26 cellular contexts compared by ENCODE assay signal in genomic region chr15:80727596-80727995, GRCh38. TPM values are rescaled to one million over a fixed set of nuclear protein-coding genes. Genes with fewer than 3 reads are reported as not detected.
DNase-seq lines count a peak whose midpoint lies in the region; ATAC-seq and TF ChIP-seq lines count a peak whose summit lies in the region.
"Had no signal": no experiment of that assay in that cellular context is flagged by ENCODE, and none has a peak within 500 bp of the region (broad histone marks: within the 10 kb centered on the region; RNA-seq: fewer than 3 reads in every experiment).

No MANE protein-coding gene starts in this region.

- H3K27me3 ChIP-seq in mesenchymal stem cell (ENCODE audit: control insufficient read depth in 1 of 2, insufficient read depth in 1 of 2, low read length in 2 of 2) (no peaks in the 10 kb centered on the region), neural progenitor cell (no peaks in the 10 kb centered on the region)

- H3K4me2 ChIP-seq in mesenchymal stem cell (ENCODE audit: low read length, poor library complexity, severe bottlenecking), result no peak overlapping the region
- H3K4me2 ChIP-seq in neural progenitor cell, result no peak overlapping the region
- H3K4me2 ChIP-seq: A549 had no signal

- H3K4me3 ChIP-seq in mesenchymal stem cell (ENCODE audit: insufficient read depth in 1 of 2, low read depth in 1 of 2, low read length in 2 of 2), result no peak overlapping the region
- H3K4me3 ChIP-seq in neural progenitor cell, result no peak overlapping the region
- H3K4me3 ChIP-seq: A549, GM23248, HAP-1 had no signal

- CTCF ChIA-PET in WTC11 (lab: Charles Lee), result no interaction called here

- H3K27me3 Mint-ChIP-seq in WTC11 (ENCODE audit: low read depth), result no peaks in the 10 kb centered on the region
- no peaks in the 10 kb centered on the region for H3K27me3 Mint-ChIP-seq in neural progenitor cell (ENCODE audit: insufficient read depth, low read depth)
- no peaks in the 10 kb centered on the region for H3K27me3 Mint-ChIP-seq in natural killer cell treated with Interleukin-12 subunit alpha and Interleukin-12 subunit beta and Interleukin-15 and Interleukin-18, amount 100 ng/mL, for 72 hours

- H3K36me3 Mint-ChIP-seq in WTC11, result peaks cover 35% of the 10 kb centered on the region
- H3K36me3 Mint-ChIP-seq in neural progenitor cell, result peaks cover 14% of the 10 kb centered on the region
- H3K36me3 Mint-ChIP-seq in natural killer cell treated with Interleukin-12 subunit alpha and Interleukin-12 subunit beta and Interleukin-15 and Interleukin-18, amount 100 ng/mL, for 72 hours, result no peaks in the 10 kb centered on the region

- TF ChIP-seq CTCF in WTC11 (IDR thresholded peaks at IDR 0.05) (no peak), neural progenitor cell (IDR thresholded peaks at IDR 0.05) (no peak)

- peaks cover 8% of the 10 kb centered on the region for H3F3A ChIP-seq in neural progenitor cell (ENCODE audit: low read depth)

- H3K27ac ChIP-seq in mesenchymal stem cell (ENCODE audit: low read length, poor library complexity, severe bottlenecking), result peak overlapping the region; percentile 43
- H3K27ac ChIP-seq in neural progenitor cell, result no peak overlapping the region
- H3K27ac ChIP-seq: A549, GM23248, HL-60 had no signal

- H3K23ac ChIP-seq in mesenchymal stem cell (ENCODE audit: low read length in 2 of 2), result no peak overlapping the region

- H4K20me1 ChIP-seq in neural progenitor cell (ENCODE audit: low read depth), result peaks cover 9% of the 10 kb centered on the region

- POLR2A ChIA-PET in WTC11 (lab: Charles Lee), result no interaction called here

- peaks cover 33% of the 10 kb centered on the region for H3K9me3 Mint-ChIP-seq in WTC11
- peaks cover 13% of the 10 kb centered on the region for H3K9me3 Mint-ChIP-seq in neural progenitor cell
- no peaks in the 10 kb centered on the region for H3K9me3 Mint-ChIP-seq in natural killer cell treated with Interleukin-12 subunit alpha and Interleukin-12 subunit beta and Interleukin-15 and Interleukin-18, amount 100 ng/mL, for 72 hours

- H4K8ac ChIP-seq in mesenchymal stem cell (ENCODE audit: low read length), result no peak overlapping the region

- H3K9me3 ChIP-seq in mesenchymal stem cell (ENCODE audit: control insufficient read depth, low read length) (no peaks in the 10 kb centered on the region), neural progenitor cell (ENCODE audit: low read depth) (no peaks in the 10 kb centered on the region)
- H3K9me3 ChIP-seq: A549 had no signal

- H3K4me1 ChIP-seq in mesenchymal stem cell (ENCODE audit: control insufficient read depth, insufficient read depth, low read depth, low read length) (peaks cover 5% of the 10 kb centered on the region), neural progenitor cell (peaks cover 11% of the 10 kb centered on the region)
- H3K4me1 ChIP-seq: A549, HAP-1 had no signal

- H3K36me3 ChIP-seq in mesenchymal stem cell (ENCODE audit: control insufficient read depth in 1 of 2, insufficient read depth in 2 of 2, low read depth in 1 of 2, low read length in 2 of 2), result peaks cover 0 to 19% of the 10 kb centered on the region in 2 experiments
- no peaks in the 10 kb centered on the region for H3K36me3 ChIP-seq in neural progenitor cell

- peak overlapping the region; percentile 67; the same call in 1 of the 2 replicates for H3K27ac Mint-ChIP-seq in WTC11
- H3K27ac Mint-ChIP-seq in neural progenitor cell, result peak overlapping the region; percentile 38
- no peak overlapping the region for H3K27ac Mint-ChIP-seq in natural killer cell treated with Interleukin-12 subunit alpha and Interleukin-12 subunit beta and Interleukin-15 and Interleukin-18, amount 100 ng/mL, for 72 hours
- H3K27ac Mint-ChIP-seq: CD8-positive, alpha-beta memory T cell had no signal

- H2AFZ ChIP-seq in mesenchymal stem cell (ENCODE audit: low read depth, low read length) (no peak overlapping the region), neural progenitor cell (replicated peaks) (no peak overlapping the region)
- H2AFZ ChIP-seq: GM23248 had no signal

- H2BK120ac ChIP-seq in mesenchymal stem cell (ENCODE audit: low read depth, low read length), result no peak overlapping the region

- no peak for DNase-seq in WTC11 (ENCODE audit: low spot score)
- no peak for DNase-seq in mesenchymal stem cell
- no peak for DNase-seq in neural progenitor cell (ENCODE audit: low spot score)
- no peak for DNase-seq in natural killer cell treated with Interleukin-12 subunit alpha and Interleukin-12 subunit beta and Interleukin-15 and Interleukin-18, amount 100 ng/mL, for 72 hours (ENCODE audit: low spot score)
- no peak for DNase-seq in stimulated activated CD4-positive, alpha-beta T cell treated with anti-CD3 and anti-CD28 coated beads, Interleukin-4, amount 100 ng/mL, for 1 hour
- DNase-seq: AML-193; C1 segment of cervical spinal cord; Calu3; CD8-positive, alpha-beta memory T cell; DMS79 treated with DMSO at 0.1 percent for 48 hours; GF-D8; GM23248; NCI-H1048; NCI-H1417; NCI-H1694; NCI-H2029 treated with DMSO at 0.1 percent for 48 hours; NCI-H446 treated with DMSO at 0.1 percent for 48 hours; NCI-H526; NCI-H82; Right ventricle myocardium superior; RPMI8226 had no signal

- H2AK5ac ChIP-seq in mesenchymal stem cell (ENCODE audit: low read length, severe bottlenecking), result peak overlapping the region; percentile 91

- H2BK12ac ChIP-seq in mesenchymal stem cell (ENCODE audit: low read length in 2 of 2), result no peak overlapping the region

- no peak overlapping the region for H2BK15ac ChIP-seq in mesenchymal stem cell (ENCODE audit: low read depth, poor library complexity, severe bottlenecking)

- peaks cover 27% of the 10 kb centered on the region for H3K4me1 Mint-ChIP-seq in WTC11
- H3K4me1 Mint-ChIP-seq in neural progenitor cell, result peaks cover 21% of the 10 kb centered on the region
- no peaks in the 10 kb centered on the region for H3K4me1 Mint-ChIP-seq in natural killer cell treated with Interleukin-12 subunit alpha and Interleukin-12 subunit beta and Interleukin-15 and Interleukin-18, amount 100 ng/mL, for 72 hours (ENCODE audit: low read depth in 2 of 2)
- H3K4me1 Mint-ChIP-seq: CD8-positive, alpha-beta memory T cell had no signal

- H2BK5ac ChIP-seq in mesenchymal stem cell (ENCODE audit: low read depth, low read length, poor library complexity, severe bottlenecking), result no peak overlapping the region

- no peak overlapping the region for H4K91ac ChIP-seq in mesenchymal stem cell (ENCODE audit: low read length)

- H3K4me3 Mint-ChIP-seq in WTC11 (no peak overlapping the region), neural progenitor cell (no peak overlapping the region)
- H3K4me3 Mint-ChIP-seq in natural killer cell treated with Interleukin-12 subunit alpha and Interleukin-12 subunit beta and Interleukin-15 and Interleukin-18, amount 100 ng/mL, for 72 hours, result no peak overlapping the region
- H3K4me3 Mint-ChIP-seq: CD8-positive, alpha-beta memory T cell had no signal

- no peak overlapping the region for H3K4ac ChIP-seq in mesenchymal stem cell (ENCODE audit: low read depth in 1 of 2, low read length in 2 of 2)

- WGBS in mesenchymal stem cell, result 99% methylated on average over 5 of the region's 5 CpGs

- peaks cover 32% of the 10 kb centered on the region for H3K79me1 ChIP-seq in mesenchymal stem cell (replicated peaks; ENCODE audit: low read length, poor library complexity, severe bottlenecking)

- peaks cover 9% of the 10 kb centered on the region for H3K79me2 ChIP-seq in neural progenitor cell (ENCODE audit: low read depth)

- no peak overlapping the region for H3K9ac ChIP-seq in mesenchymal stem cell (ENCODE audit: low read length)
- H3K9ac ChIP-seq in neural progenitor cell, result no peak overlapping the region
- H3K9ac ChIP-seq: GM23248 had no signal

- no peak for ATAC-seq in WTC11
- no peak for ATAC-seq in natural killer cell treated with Interleukin-12 subunit alpha and Interleukin-12 subunit beta and Interleukin-15 and Interleukin-18, amount 100 ng/mL, for 72 hours
- no peak for ATAC-seq in GM18873 (IDR thresholded peaks at IDR 0.05; ENCODE audit: low FRiP score, unreplicated experiment)
- no peak for ATAC-seq in HG02981 (IDR thresholded peaks at IDR 0.05; ENCODE audit: unreplicated experiment)
- ATAC-seq: A549 had no signal

- no peak overlapping the region for H3K18ac ChIP-seq in mesenchymal stem cell (ENCODE audit: low read depth in 1 of 2, low read length in 2 of 2)

- H3K14ac ChIP-seq in mesenchymal stem cell (ENCODE audit: low read length in 2 of 2), result no peak overlapping the region

TF ChIP-seq in WTC11, 78 proteins besides CTCF, POLR2A, EP300 and RAD21 (continues in another document):
- TF ChIP-seq E2F5 (CRISPR knock-in tag; IDR thresholded peaks at IDR 0.05) (no peak), SP1 (CRISPR knock-in tag; conservative IDR thresholded peaks at IDR 0.05) (no peak)

RNA-seq across cellular contexts. Expression of gene ABHD17C, which starts 32.5 kb away (rescaled TPM):
- total RNA-seq in WTC11 (2021) (23.6 to 29.0 TPM (median 23.6 TPM) in 3 replicates), neural progenitor cell (ENCODE audit: low replicate concordance) (6.6 and 9.3 TPM in 2 replicates)
- 6.0 TPM for polyA plus RNA-seq in mesenchymal stem cell (2013, experiment 1 of 2)
- polyA plus RNA-seq in mesenchymal stem cell (2013, experiment 2 of 2), result 6.4 TPM
- total RNA-seq in natural killer cell treated with Interleukin-12 subunit alpha and Interleukin-12 subunit beta and Interleukin-15 and Interleukin-18, amount 100 ng/mL, for 72 hours, result 1 to 10 TPM; 4.5 to 10.0 TPM

RNA-seq across cellular contexts. Expression of gene CEMIP, which starts 51.6 kb away (rescaled TPM):
- total RNA-seq in WTC11 (2021) (0.57 to 1.2 TPM (median 0.87 TPM) in 3 replicates), neural progenitor cell (ENCODE audit: low replicate concordance) (0.03 TPM in 1 of 2 replicates, not detected in the other)
- 4.8 TPM for polyA plus RNA-seq in mesenchymal stem cell (2013, experiment 1 of 2)
- 4.8 TPM for polyA plus RNA-seq in mesenchymal stem cell (2013, experiment 2 of 2)
- under 1 TPM; 0.19 to 0.50 TPM for total RNA-seq in natural killer cell treated with Interleukin-12 subunit alpha and Interleukin-12 subunit beta and Interleukin-15 and Interleukin-18, amount 100 ng/mL, for 72 hours
- total RNA-seq: CD8-positive, alpha-beta memory T cell; Right ventricle myocardium superior had no signal
- polyA plus RNA-seq: CD8-positive, alpha-beta memory T cell had no signal

Comparison
In these comparisons a context has a peak if more than half of its experiments do, and no peak if none do; other contexts are left out.
1. H3K27ac Mint-ChIP-seq: peak in WTC11 (single experiment) and neural progenitor cell (single experiment); none in natural killer cell treated with Interleukin-12 subunit alpha and Interleukin-12 subunit beta and Interleukin-15 and Interleukin-18, amount 100 ng/mL, for 72 hours (0 of 2).